In genomic region chr3:50327943-50328691, GRCh38 we compare ENCODE assay signal across 8 cellular contexts. TPM values are rescaled to one million over a fixed set of nuclear protein-coding genes. Genes with fewer than 3 reads are reported as not detected.
DNase-seq lines count a peak whose midpoint lies in the region; ATAC-seq and TF ChIP-seq lines count a peak whose summit lies in the region.

TSS of gene TUSC2 (minus strand) at chr3:50328223. CDS start at chr3:50328099, 124 bp downstream.

- peak within 1 kb of the TSS; percentile 83 for H3K4me3 ChIP-seq in choroid plexus epithelial cell (ENCODE audit: low read depth, low read length)

- peaks cover 33% of the 10 kb centered on the region for H3K36me3 Mint-ChIP-seq in activated CD4-positive, alpha-beta T cell treated with anti-CD3 and anti-CD28 coated beads for 36 hours (ENCODE audit: low read depth)

- peak; percentile 88 for ATAC-seq in HG03432 (IDR thresholded peaks at IDR 0.05; ENCODE audit: unreplicated experiment)
- peak; percentile 95 for ATAC-seq in activated CD4-positive, alpha-beta T cell treated with anti-CD3 and anti-CD28 coated beads for 36 hours

- H3K4me3 Mint-ChIP-seq in activated CD4-positive, alpha-beta T cell treated with anti-CD3 and anti-CD28 coated beads for 36 hours: peak within 1 kb of the TSS; percentile 83

- H3K27me3 ChIP-seq in layer of hippocampus (ENCODE audit: control insufficient read depth, insufficient read depth, low read length): no peaks in the 10 kb centered on the region

- H3K27ac ChIP-seq in layer of hippocampus (ENCODE audit: low read depth, low read length): peak within 1 kb of the TSS; percentile 81

- TF ChIP-seq CTCF in choroid plexus epithelial cell (conservative IDR thresholded peaks at IDR 0.05; ENCODE audit: low read depth, low read length): no peak

- H3K9me3 Mint-ChIP-seq in activated CD4-positive, alpha-beta T cell treated with anti-CD3 and anti-CD28 coated beads for 36 hours (ENCODE audit: low read depth): no peaks in the 10 kb centered on the region

- intact Hi-C loops in activated CD4-positive, alpha-beta T cell treated with anti-CD3 and anti-CD28 coated beads for 36 hours (cut with DNase I, micrococcal nuclease): loop anchor here (1.0 to 10.0 kb wide), 4 partner anchors 9 to 91 kb away; partner anchors contain the start of genes GNAI2 (in 1 of the 2), IFRD2 (in 1 of the 2) and LSMEM2 (in 1 of the 2)

- no peaks in the 10 kb centered on the region for H3K27me3 Mint-ChIP-seq in activated CD4-positive, alpha-beta T cell treated with anti-CD3 and anti-CD28 coated beads for 36 hours

- peak; percentile 92 for TF ChIP-seq POLR2A in GM19099 (IDR thresholded peaks at IDR 0.05; ENCODE audit: extremely low read depth, insufficient read length, low read depth)

- peak within 1 kb of the TSS; percentile 76 for H3K27ac Mint-ChIP-seq in activated CD4-positive, alpha-beta T cell treated with anti-CD3 and anti-CD28 coated beads for 36 hours

- peak; percentile 96 for DNase-seq in AG20443 (ENCODE audit: low spot score)
- peak; percentile 94 to 95 for DNase-seq in NCI-H524 (lab: John Stamatoyannopoulos, UW)
- peak; percentile 98 for DNase-seq in activated CD4-positive, alpha-beta T cell treated with anti-CD3 and anti-CD28 coated beads for 36 hours
- peak; percentile 97 for DNase-seq in choroid plexus epithelial cell (ENCODE audit: low read depth)
- DNase-seq in stimulated activated CD4-positive, alpha-beta T cell treated with anti-CD3 and anti-CD28 coated beads, Interleukin-1b, Interleukin-23, amount 100 ng/mL, for 4 hours (ENCODE audit: low read depth in 2 of 2): peak; percentile 88 to 89

- POLR2A ChIA-PET in activated CD4-positive, alpha-beta T cell treated with anti-CD3 and anti-CD28 coated beads for 36 hours (lab: Charles Lee): interaction anchor here (1.6 kb wide), 2 partner anchors 9 to 12 kb away, joined by 3 to 18 read pairs; partner anchors contain the start of gene RASSF1

- peaks cover 20% of the 10 kb centered on the region for H3K4me1 Mint-ChIP-seq in activated CD4-positive, alpha-beta T cell treated with anti-CD3 and anti-CD28 coated beads for 36 hours

- CTCF ChIA-PET in activated CD4-positive, alpha-beta T cell treated with anti-CD3 and anti-CD28 coated beads for 36 hours (lab: Charles Lee): interaction anchor here (0.6 to 3.6 kb wide), 17 partner anchors 9 to 617 kb away, joined by 3 to 18 read pairs (median 4); partner anchors contain the start of genes HYAL3, IFRD2, NAA80 and RASSF1

RNA-seq across cellular contexts. Expression of gene TUSC2, which starts in this region (rescaled TPM):
- total RNA-seq in activated CD4-positive, alpha-beta T cell treated with anti-CD3 and anti-CD28 coated beads for 36 hours: 10 to 100 TPM; 15.0 to 17.1 TPM

Comparison
In these comparisons a context has a peak if more than half of its experiments do, and no peak if none do; other contexts are left out.
1. Peak in every context shown above with its lines: DNase-seq, ATAC-seq, H3K4me3 ChIP-seq and H3K27ac ChIP-seq.